1 cellular context compared by ENCODE assay signal in the genomic region with DNA sequence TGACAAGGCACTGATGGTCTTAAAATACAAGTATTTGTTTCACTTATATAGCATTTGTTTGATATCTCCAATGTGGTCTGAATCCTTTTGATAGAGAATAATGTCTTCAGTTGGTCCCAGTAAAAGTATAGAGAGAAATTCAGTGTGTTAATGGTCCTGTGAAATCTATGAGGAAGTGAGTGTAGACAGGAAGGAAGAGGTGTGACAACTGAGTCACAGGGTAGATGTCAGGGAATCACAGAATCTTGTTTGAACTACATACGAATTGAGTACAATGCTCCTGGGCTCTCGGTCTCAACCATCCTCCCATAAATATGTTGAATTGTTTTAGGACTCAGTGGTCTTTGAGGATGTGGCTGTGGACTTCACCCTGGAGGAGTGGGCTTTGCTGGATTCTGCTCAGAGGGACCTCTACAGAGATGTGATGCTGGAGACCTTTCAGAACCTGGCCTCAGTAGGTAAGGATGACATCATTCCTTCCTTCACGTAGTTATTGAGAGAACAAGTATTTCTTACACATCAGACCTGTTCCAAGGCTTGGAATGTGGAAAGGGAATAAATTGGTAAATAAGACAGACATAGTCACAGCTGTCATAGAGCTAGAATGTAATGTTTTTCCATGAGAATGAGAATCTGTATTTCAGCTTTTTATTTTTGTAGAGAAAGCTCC.
TF ChIP-seq lines count a peak whose summit lies in the region.

No MANE protein-coding gene starts in this region.

TF ChIP-seq in liver, 16 proteins besides CTCF, POLR2A, EP300 and RAD21 (continued from another document):
- TF ChIP-seq MAX (IDR thresholded peaks at IDR 0.05) (no peak), ATF3 (IDR thresholded peaks at IDR 0.05) (no peak), TAF1 (conservative IDR thresholded peaks at IDR 0.05) (no peak), YY1 (IDR thresholded peaks at IDR 0.05) (no peak), REST (IDR thresholded peaks at IDR 0.05) (no peak), NR2F2 (IDR thresholded peaks at IDR 0.05) (no peak), FOXA2 (IDR thresholded peaks at IDR 0.05) (no peak), ZBTB33 (IDR thresholded peaks at IDR 0.05) (no peak), FOXA1 (IDR thresholded peaks at IDR 0.05) (no peak), HNF4G (IDR thresholded peaks at IDR 0.05) (no peak)
TF ChIP-seq in liver: peak in this region for 0.
